ENCODE assay signal across 8 cellular contexts in the genomic region with DNA sequence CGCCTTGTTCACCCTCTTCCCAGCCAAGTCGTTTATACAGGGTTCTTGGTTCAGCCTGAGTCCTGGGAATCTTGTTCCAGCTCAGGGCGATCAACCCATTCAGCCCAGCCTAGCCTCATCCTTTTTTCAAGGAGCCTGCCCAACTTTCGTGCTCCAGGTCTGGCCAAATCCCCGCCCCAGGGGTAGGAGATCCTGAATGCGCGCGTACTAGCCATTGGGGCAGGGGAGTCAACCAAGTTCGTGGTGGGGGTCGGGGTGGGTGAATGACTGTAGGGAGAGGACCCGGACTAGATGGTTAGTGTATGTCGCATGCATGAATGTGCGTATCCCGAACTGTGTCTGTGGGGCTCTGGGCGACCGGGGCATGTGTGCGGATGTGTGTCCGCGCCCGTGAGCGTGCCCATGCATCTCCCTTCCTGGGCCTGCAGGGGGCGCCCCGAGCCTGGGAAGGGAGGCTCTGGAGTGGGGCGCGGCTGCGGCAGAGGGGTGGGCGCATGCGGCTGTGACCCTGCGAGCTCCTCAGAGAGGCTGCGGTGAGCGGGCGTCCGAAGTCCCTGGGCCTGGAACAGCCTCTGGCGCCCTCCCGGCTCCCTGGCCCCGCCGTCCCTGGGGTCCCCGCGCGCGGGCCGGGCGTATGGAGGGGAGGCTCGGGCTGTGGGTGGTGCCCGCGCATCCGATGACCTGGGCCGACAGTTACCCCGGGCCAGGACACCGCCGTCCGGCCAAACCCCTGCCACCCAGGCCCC. TPM values are rescaled to one million over a fixed set of nuclear protein-coding genes. Genes with fewer than 3 reads are reported as not detected.
A peak's percentile ranks its signal among the peaks of the same experiment; 100 is the strongest.
DNase-seq lines count a peak whose midpoint lies in the region; ATAC-seq and TF ChIP-seq lines count a peak whose summit lies in the region.

No MANE protein-coding gene starts in this region.

- peak; percentile 76 for TF ChIP-seq CTCF in GM12875 (IDR thresholded peaks at IDR 0.05; ENCODE audit: borderline replicate concordance, insufficient read depth, low read depth, low read length)
- peak; percentile 73 for TF ChIP-seq CTCF in KMS-11 (conservative IDR thresholded peaks at IDR 0.05; ENCODE audit: low read depth, low read length)
- peak in 2 of 3 donors; percentile 32 to 42 for TF ChIP-seq CTCF in omental fat pad (IDR thresholded peaks at IDR 0.05)

- H3K27ac Mint-ChIP-seq in activated naive CD4-positive, alpha-beta T cell treated with anti-CD3 and anti-CD28 coated beads, Interleukin-2, amount 50 U/mL, for 72 hours = no peak overlapping the region

- H3K9me3 Mint-ChIP-seq in activated naive CD4-positive, alpha-beta T cell treated with anti-CD3 and anti-CD28 coated beads, Interleukin-2, amount 50 U/mL, for 72 hours = no peaks in the 10 kb centered on the region

- no peaks in the 10 kb centered on the region for H3K36me3 Mint-ChIP-seq in activated naive CD4-positive, alpha-beta T cell treated with anti-CD3 and anti-CD28 coated beads, Interleukin-2, amount 50 U/mL, for 72 hours

- H3K79me2 ChIP-seq in KMS-11 (ENCODE audit: insufficient read depth, low read depth) = no peaks in the 10 kb centered on the region

- no peaks in the 10 kb centered on the region for H3K9me3 ChIP-seq in SK-N-MC (ENCODE audit: low read depth, low read length)

- H3K27me3 ChIP-seq in KMS-11 (ENCODE audit: insufficient read depth, low read depth) = no peaks in the 10 kb centered on the region

- H3K27ac ChIP-seq in KMS-11 = no peak overlapping the region
- no peak overlapping the region for H3K27ac ChIP-seq in SK-N-MC
- H3K27ac ChIP-seq in substantia nigra (ENCODE audit: low read depth, low read length, poor library complexity, severe bottlenecking) = no peak overlapping the region

- DNase-seq in SK-N-MC (ENCODE audit: low read depth, low spot score) (no peak), Right ventricle myocardium inferior (ENCODE audit: missing footprints) (peak; percentile 91), omental fat pad (ENCODE audit: low spot score) (peak; percentile 39), substantia nigra (lab: John Stamatoyannopoulos, UW) (peak in 44 of 49 donors; percentile 9 to 82 (median 42))
- DNase-seq in activated naive CD4-positive, alpha-beta T cell treated with anti-CD3 and anti-CD28 coated beads, Interleukin-2, amount 50 U/mL, for 72 hours (ENCODE audit: low spot score in 2 of 2) = peak; percentile 76 to 93

- peaks cover 4% of the 10 kb centered on the region for H3K4me1 ChIP-seq in KMS-11 (ENCODE audit: low read depth, poor library complexity, severe bottlenecking)

- H3K9ac ChIP-seq in KMS-11 (no peak overlapping the region; the same call in 1 of the 2 replicates), SK-N-MC (ENCODE audit: insufficient read length) (no peak overlapping the region)

- H4K20me1 ChIP-seq in KMS-11 (ENCODE audit: insufficient read depth) = no peaks in the 10 kb centered on the region

- ATAC-seq in activated naive CD4-positive, alpha-beta T cell treated with anti-CD3 and anti-CD28 coated beads, Interleukin-2, amount 50 U/mL, for 72 hours = peak; percentile 89 to 90
- ATAC-seq in Right ventricle myocardium inferior (peak; percentile 94), omental fat pad (ENCODE audit: low FRiP score) (peak; percentile 83), GM19395 (IDR thresholded peaks at IDR 0.05; ENCODE audit: unreplicated experiment) (no peak)

- H3K36me3 ChIP-seq in KMS-11 (ENCODE audit: insufficient read depth) (no peaks in the 10 kb centered on the region), SK-N-MC (ENCODE audit: insufficient read depth, low read length) (no peaks in the 10 kb centered on the region)

- peak overlapping the region; percentile 83 for H3K4me2 ChIP-seq in KMS-11

- peak overlapping the region; percentile 92 for H2AFZ ChIP-seq in KMS-11 (ENCODE audit: low read depth)

- H3K4me3 ChIP-seq in GM12875 (ENCODE audit: low read depth, low read length) (peak overlapping the region; percentile 5), KMS-11 (IDR thresholded peaks at IDR 0.05; ENCODE audit: insufficient read depth, low read depth, low read length) (no peak overlapping the region), SK-N-MC (peak overlapping the region; percentile 77)

- intact Hi-C loops in Right ventricle myocardium inferior (cut with DNase I) = loop anchor here (2.0 kb wide), 1 partner anchor 36 kb away; no protein-coding TSS in a partner anchor

RNA-seq across cellular contexts. Expression of a gene that starts 8.7 kb away (rescaled TPM):
- not detected for total RNA-seq in activated naive CD4-positive, alpha-beta T cell treated with anti-CD3 and anti-CD28 coated beads, Interleukin-2, amount 50 U/mL, for 72 hours
- 12.4 TPM for total RNA-seq in Right ventricle myocardium inferior
- 10 to 100 TPM; 30.0 to 59.2 (median 57.5) TPM for total RNA-seq in omental fat pad

RNA-seq across cellular contexts. Expression of a gene that starts 10.1 kb away (rescaled TPM):
- total RNA-seq in activated naive CD4-positive, alpha-beta T cell treated with anti-CD3 and anti-CD28 coated beads, Interleukin-2, amount 50 U/mL, for 72 hours = not detected
- total RNA-seq in Right ventricle myocardium inferior = 1.1 TPM
- not detected for total RNA-seq in omental fat pad

RNA-seq across cellular contexts. Expression of a gene that starts 38.7 kb away (rescaled TPM):
- under 1 TPM in 1 of 2 donors, not detected in 1; 0.64 TPM for total RNA-seq in activated naive CD4-positive, alpha-beta T cell treated with anti-CD3 and anti-CD28 coated beads, Interleukin-2, amount 50 U/mL, for 72 hours
- total RNA-seq in Right ventricle myocardium inferior = not detected
- total RNA-seq in omental fat pad = not detected

RNA-seq across cellular contexts. Expression of a gene that starts 49.2 kb away (rescaled TPM):
- 10 to 100 TPM; 41.8 to 44.2 TPM for total RNA-seq in activated naive CD4-positive, alpha-beta T cell treated with anti-CD3 and anti-CD28 coated beads, Interleukin-2, amount 50 U/mL, for 72 hours
- total RNA-seq in Right ventricle myocardium inferior = 43.6 TPM
- 10 to 100 TPM; 13.3 to 49.3 (median 23.1) TPM for total RNA-seq in omental fat pad

RNA-seq across cellular contexts. Expression of a gene that starts 54.7 kb away (rescaled TPM):
- total RNA-seq in activated naive CD4-positive, alpha-beta T cell treated with anti-CD3 and anti-CD28 coated beads, Interleukin-2, amount 50 U/mL, for 72 hours = 100 to 1,000 TPM in 1 of 2 donors, 10 to 100 TPM in 1; 63.5 to 104 TPM
- total RNA-seq in Right ventricle myocardium inferior (54.1 TPM), omental fat pad (10 to 100 TPM; 17.2 to 53.3 (median 32.7) TPM)

Comparison
In these comparisons a context has a peak if more than half of its experiments do, and no peak if none do; other contexts are left out.
1. RNA of a gene that starts 8.7 kb away (total RNA-seq): 30.0 to 59.2 TPM in omental fat pad and 12.4 TPM in Right ventricle myocardium inferior (single experiment); not detected in activated naive CD4-positive, alpha-beta T cell treated with anti-CD3 and anti-CD28 coated beads, Interleukin-2, amount 50 U/mL, for 72 hours; every median in the first group is over 10 times any median in the second.
2. Peak in every context shown above with its lines, with median percentiles within 50 percentile points of each other: CTCF ChIP-seq.